In the genomic region with DNA sequence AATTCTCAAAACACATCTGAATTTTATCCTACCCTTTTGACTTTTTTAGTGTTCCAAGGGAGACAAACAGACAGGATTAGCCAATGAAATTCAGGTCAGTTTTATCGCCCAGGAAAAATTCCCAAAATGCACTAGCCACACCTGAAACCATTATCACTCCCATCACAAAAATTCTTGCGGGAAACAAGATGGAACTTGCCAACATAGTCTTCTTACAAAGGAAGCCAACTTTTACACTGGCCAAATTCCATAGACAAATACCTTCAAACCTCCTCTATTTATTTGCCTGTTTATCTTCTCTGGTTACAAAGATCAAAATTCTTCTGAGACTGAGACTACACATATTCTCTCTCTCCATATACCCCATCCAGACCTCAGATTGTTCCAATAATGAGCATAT, we compare ENCODE assay signal across 29 cellular contexts. TPM values are rescaled to one million over a fixed set of nuclear protein-coding genes. Genes with fewer than 3 reads are reported as not detected.
DNase-seq lines count a peak whose midpoint lies in the region; ATAC-seq, FAIRE-seq and TF ChIP-seq lines count a peak whose summit lies in the region.
"Had no signal": no experiment of that assay in that cellular context is flagged by ENCODE, and none has a peak within 500 bp of the region (broad histone marks: within the 10 kb centered on the region; RNA-seq: fewer than 3 reads in every experiment).

No MANE protein-coding gene starts in this region.

- CTCF ChIA-PET in A673 (lab: Charles Lee), result no interaction called here

- peak; percentile 9 for FAIRE-seq in astrocyte (lab: Jason Lieb, UNC)
- FAIRE-seq: endothelial cell of umbilical vein, GM12892, pancreas had no signal

- BruUV-seq in A673 (replicated peaks; lab: Mats Ljungman, UMichigan), result no TSS peak

- H3K9me3 Mint-ChIP-seq in astrocyte (ENCODE audit: unreplicated experiment), result no peaks in the 10 kb centered on the region
- H3K9me3 Mint-ChIP-seq: activated CD4-positive, alpha-beta T cell treated with anti-CD3 and anti-CD28 coated beads, Interleukin-2, amount 10 ng/mL, durations not matched to agents 24 days and 14 days; H9; neural progenitor cell; WTC11 had no signal

- H3K36me3 ChIP-seq in Karpas-422 (ENCODE audit: insufficient read depth, low read length) (peaks cover 59% of the 10 kb centered on the region), astrocyte (ENCODE audit: insufficient read depth, low read length) (peaks cover 20% of the 10 kb centered on the region), suprapubic skin (no peaks in the 10 kb centered on the region), A673 (ENCODE audit: insufficient read depth, low read length, poor library complexity, severe bottlenecking) (no peaks in the 10 kb centered on the region), right atrium auricular region (no peaks in the 10 kb centered on the region), left lung (no peaks in the 10 kb centered on the region)
- H3K36me3 ChIP-seq: neural progenitor cell, pancreas, tibial artery had no signal

- TF ChIP-seq CTCF in astrocyte (IDR thresholded peaks at IDR 0.05; ENCODE audit: insufficient read depth, low read depth, low read length), result no peak
- no peak for TF ChIP-seq CTCF in foreskin keratinocyte (conservative IDR thresholded peaks at IDR 0.05)
- no peak for TF ChIP-seq CTCF in suprapubic skin (IDR thresholded peaks at IDR 0.05)
- no peak for TF ChIP-seq CTCF in A673 (conservative IDR thresholded peaks at IDR 0.05; ENCODE audit: low read depth, low read length)
- TF ChIP-seq CTCF in right atrium auricular region (IDR thresholded peaks at IDR 0.05), result no peak
- TF ChIP-seq CTCF in left lung (IDR thresholded peaks at IDR 0.05), result no peak

- no peak overlapping the region for H3K9ac ChIP-seq in Karpas-422 (ENCODE audit: low read length)
- H3K9ac ChIP-seq in astrocyte (ENCODE audit: low read length), result no peak overlapping the region
- H3K9ac ChIP-seq: neural progenitor cell had no signal

- no peak overlapping the region for H3K4me3 Mint-ChIP-seq in astrocyte (ENCODE audit: unreplicated experiment)
- H3K4me3 Mint-ChIP-seq: activated CD4-positive, alpha-beta T cell treated with anti-CD3 and anti-CD28 coated beads, Interleukin-2, amount 10 ng/mL, durations not matched to agents 24 days and 14 days; H9; immature natural killer cell; neural progenitor cell; WTC11 had no signal

- H3K4me1 Mint-ChIP-seq in astrocyte (ENCODE audit: low read depth, unreplicated experiment), result peaks cover 11% of the 10 kb centered on the region
- H3K4me1 Mint-ChIP-seq: activated CD4-positive, alpha-beta T cell treated with anti-CD3 and anti-CD28 coated beads, Interleukin-2, amount 10 ng/mL, durations not matched to agents 24 days and 14 days; immature natural killer cell; neural progenitor cell had no signal

- H3K9me3 ChIP-seq in Karpas-422 (ENCODE audit: low read length) (no peaks in the 10 kb centered on the region), astrocyte (ENCODE audit: insufficient read depth, low read depth, low read length) (no peaks in the 10 kb centered on the region), suprapubic skin (no peaks in the 10 kb centered on the region), A673 (ENCODE audit: low read depth, low read length, poor library complexity, severe bottlenecking) (no peaks in the 10 kb centered on the region), right atrium auricular region (no peaks in the 10 kb centered on the region), left lung (no peaks in the 10 kb centered on the region)
- H3K9me3 ChIP-seq: body of pancreas, pancreas, tibial artery had no signal

- WGBS in suprapubic skin, result 40% methylated on average over 2 of the region's 2 CpGs

- H3K9me2 ChIP-seq in Karpas-422 (replicated peaks; ENCODE audit: insufficient read depth, low read length), result no peaks in the 10 kb centered on the region

- H3K4me2 ChIP-seq in Karpas-422 (ENCODE audit: low read depth, low read length, poor library complexity, severe bottlenecking) (no peak overlapping the region), astrocyte (ENCODE audit: low read length) (no peak overlapping the region)
- H3K4me2 ChIP-seq: neural progenitor cell had no signal

- H3K4me1 ChIP-seq in Karpas-422 (ENCODE audit: low read length), result peaks cover 99% of the 10 kb centered on the region
- peaks cover 3% of the 10 kb centered on the region for H3K4me1 ChIP-seq in astrocyte (ENCODE audit: insufficient read depth, low read length)
- H3K4me1 ChIP-seq in foreskin keratinocyte, result peaks cover 65% of the 10 kb centered on the region
- H3K4me1 ChIP-seq in suprapubic skin, result peaks cover 32% of the 10 kb centered on the region
- peaks cover 3% of the 10 kb centered on the region for H3K4me1 ChIP-seq in A673 (ENCODE audit: insufficient read depth, low read length, poor library complexity, severe bottlenecking)
- H3K4me1 ChIP-seq in right atrium auricular region, result peaks cover 0 to 6% of the 10 kb centered on the region in 2 donors
- peaks cover 0 to 3% of the 10 kb centered on the region in 2 donors for H3K4me1 ChIP-seq in left lung
- H3K4me1 ChIP-seq: body of pancreas, neural progenitor cell had no signal

- no peak overlapping the region for H3K27ac Mint-ChIP-seq in astrocyte (ENCODE audit: unreplicated experiment)
- H3K27ac Mint-ChIP-seq: activated CD4-positive, alpha-beta T cell treated with anti-CD3 and anti-CD28 coated beads, Interleukin-2, amount 10 ng/mL, durations not matched to agents 24 days and 14 days; H9; immature natural killer cell; neural progenitor cell; WTC11 had no signal

- intact Hi-C loops in A673 (cut with micrococcal nuclease; ENCODE audit: unreplicated experiment) (no loop called here), left lung (cut with DNase I) (no loop called here)

- POLR2A ChIA-PET in A673 (lab: Charles Lee; ENCODE audit: low non-redundant PET), result no interaction called here

- H3K4me3 ChIP-seq in Karpas-422 (ENCODE audit: low read length), result no peak overlapping the region
- no peak overlapping the region for H3K4me3 ChIP-seq in astrocyte (ENCODE audit: insufficient read depth, low read depth, low read length)
- no peak overlapping the region for H3K4me3 ChIP-seq in suprapubic skin
- H3K4me3 ChIP-seq in A673 (ENCODE audit: low read depth, low read length, poor library complexity, severe bottlenecking), result no peak overlapping the region
- no peak overlapping the region for H3K4me3 ChIP-seq in right atrium auricular region
- no peak overlapping the region for H3K4me3 ChIP-seq in left lung
- H3K4me3 ChIP-seq: body of pancreas, neural progenitor cell, pancreas, tibial artery had no signal

- H4K20me1 ChIP-seq in Karpas-422 (ENCODE audit: insufficient read depth, low read depth, low read length) (no peaks in the 10 kb centered on the region), astrocyte (ENCODE audit: insufficient read depth, low read length) (no peaks in the 10 kb centered on the region)

- H3K79me2 ChIP-seq in Karpas-422 (ENCODE audit: low read length) (peaks cover 100% of the 10 kb centered on the region), astrocyte (ENCODE audit: insufficient read depth, low read length) (peaks cover 33% of the 10 kb centered on the region)

- H2AFZ ChIP-seq in Karpas-422 (ENCODE audit: low read length), result no peak overlapping the region
- H2AFZ ChIP-seq in astrocyte (ENCODE audit: low read depth, low read length), result no peak overlapping the region
- H2AFZ ChIP-seq: neural progenitor cell had no signal

- H3K27me3 ChIP-seq in Karpas-422 (ENCODE audit: low read length) (no peaks in the 10 kb centered on the region), astrocyte (ENCODE audit: insufficient read depth, low read length) (no peaks in the 10 kb centered on the region), foreskin keratinocyte (no peaks in the 10 kb centered on the region), suprapubic skin (no peaks in the 10 kb centered on the region), A673 (replicated peaks; ENCODE audit: insufficient read depth, low read depth, low read length, poor library complexity) (no peaks in the 10 kb centered on the region), right atrium auricular region (no peaks in the 10 kb centered on the region), left lung (no peaks in the 10 kb centered on the region)
- H3K27me3 ChIP-seq: body of pancreas, neural progenitor cell, pancreas, tibial artery had no signal

- TF ChIP-seq EP300 in suprapubic skin (IDR thresholded peaks at IDR 0.05), result no peak

- H3K27me3 Mint-ChIP-seq in astrocyte (ENCODE audit: low read depth, unreplicated experiment), result no peaks in the 10 kb centered on the region

- DNase-seq in Karpas-422 (no peak), astrocyte (ENCODE audit: low read depth) (peak; percentile 80), foreskin keratinocyte (peak; percentile 83 to 92), suprapubic skin (ENCODE audit: low spot score in 2 of 2) (no peak), A673 (ENCODE audit: low spot score) (no peak), right atrium auricular region (ENCODE audit: low spot score) (no peak), left lung (no peak), putamen (ENCODE audit: low spot score) (no peak)
- DNase-seq: activated CD4-positive, alpha-beta T cell treated with anti-CD3 and anti-CD28 coated beads, Interleukin-2, amount 10 ng/mL, durations not matched to agents 24 days and 14 days; activated gamma-delta T cell treated with Interleukin-2 at 50 U/mL for 16 hours; activated T-cell treated with anti-CD3 and anti-CD28 coated beads, Interleukin-2, amount 50 U/mL, for 1 hour; body of pancreas; C1 segment of cervical spinal cord; H9; immature natural killer cell; mesenchymal stem cell; NCI-H1694; NCI-H510A; pancreas; right cardiac atrium; RPMI8226; stimulated activated CD4-positive, alpha-beta T cell treated with anti-CD3 and anti-CD28 coated beads, Interleukin-12 subunit alpha, Interleukin-12 subunit beta, amount 100 ng/mL, for 4 hours; stimulated activated CD4-positive, alpha-beta T cell treated with anti-CD3 and anti-CD28 coated beads, Interleukin-2, amount 100 ng/mL, for 48 hours; tibial artery had no signal

- H3K36me3 Mint-ChIP-seq in astrocyte (ENCODE audit: low read depth, unreplicated experiment), result no peaks in the 10 kb centered on the region
- H3K36me3 Mint-ChIP-seq: immature natural killer cell, neural progenitor cell, WTC11 had no signal

- H3K27ac ChIP-seq in Karpas-422 (ENCODE audit: low read length), result peak overlapping the region; percentile 6; the same call in 1 of the 2 replicates
- H3K27ac ChIP-seq in astrocyte (ENCODE audit: low read depth, low read length), result no peak overlapping the region
- peak overlapping the region; percentile 78 for H3K27ac ChIP-seq in foreskin keratinocyte
- H3K27ac ChIP-seq in suprapubic skin, result peak overlapping the region; percentile 48
- H3K27ac ChIP-seq in A673 (ENCODE audit: low read depth, low read length, poor library complexity, severe bottlenecking), result no peak overlapping the region
- H3K27ac ChIP-seq in right atrium auricular region, result no peak overlapping the region
- H3K27ac ChIP-seq in left lung, result no peak overlapping the region
- H3K27ac ChIP-seq: body of pancreas, neural progenitor cell, pancreas, tibial artery had no signal

- ATAC-seq in foreskin keratinocyte, result peak; percentile 62
- no peak for ATAC-seq in left lung
- ATAC-seq: body of pancreas, left lobe of liver, pancreas, right cardiac atrium, WTC11 had no signal

- no peak for TF ChIP-seq POLR2A in suprapubic skin (IDR thresholded peaks at IDR 0.05)

RNA-seq across cellular contexts. Expression of a gene that starts 30.1 kb away (rescaled TPM):
- 118 and 158 TPM in 2 replicates for total RNA-seq in Karpas-422 (2014; rRNA removed; shearing (Covaris generic); ENCODE audit: low replicate concordance)
- total RNA-seq in astrocyte (7.9 and 8.2 TPM in 2 replicates), foreskin keratinocyte (147 and 157 TPM in 2 replicates), suprapubic skin (10 to 100 TPM; 22.8 to 41.2 (median 32.0) TPM), A673 (2021) (5.7 and 6.8 TPM in 2 replicates), right atrium auricular region (10 to 100 TPM; 16.1 to 17.5 TPM), left lung (10 to 100 TPM; 70.0 to 89.3 TPM)
- 26.7 and 30.7 TPM in 2 replicates for polyA plus RNA-seq in foreskin keratinocyte
- polyA plus RNA-seq: immature natural killer cell had no signal

Comparison
In these comparisons a context has a peak if more than half of its experiments do, and no peak if none do; other contexts are left out.
1. DNase-seq: peak in astrocyte (single experiment) and foreskin keratinocyte (2 of 2); none in Karpas-422 (single experiment), suprapubic skin (0 of 2), A673 (single experiment), right atrium auricular region (single experiment), left lung (0 of 2) and putamen (single experiment).
2. H3K27ac ChIP-seq: peak in Karpas-422 (single experiment), foreskin keratinocyte (single experiment) and suprapubic skin (single experiment); none in astrocyte (single experiment), A673 (single experiment), right atrium auricular region (0 of 2) and left lung (0 of 2).